ENCODE assay signal across 8 cellular contexts in the genomic region with DNA sequence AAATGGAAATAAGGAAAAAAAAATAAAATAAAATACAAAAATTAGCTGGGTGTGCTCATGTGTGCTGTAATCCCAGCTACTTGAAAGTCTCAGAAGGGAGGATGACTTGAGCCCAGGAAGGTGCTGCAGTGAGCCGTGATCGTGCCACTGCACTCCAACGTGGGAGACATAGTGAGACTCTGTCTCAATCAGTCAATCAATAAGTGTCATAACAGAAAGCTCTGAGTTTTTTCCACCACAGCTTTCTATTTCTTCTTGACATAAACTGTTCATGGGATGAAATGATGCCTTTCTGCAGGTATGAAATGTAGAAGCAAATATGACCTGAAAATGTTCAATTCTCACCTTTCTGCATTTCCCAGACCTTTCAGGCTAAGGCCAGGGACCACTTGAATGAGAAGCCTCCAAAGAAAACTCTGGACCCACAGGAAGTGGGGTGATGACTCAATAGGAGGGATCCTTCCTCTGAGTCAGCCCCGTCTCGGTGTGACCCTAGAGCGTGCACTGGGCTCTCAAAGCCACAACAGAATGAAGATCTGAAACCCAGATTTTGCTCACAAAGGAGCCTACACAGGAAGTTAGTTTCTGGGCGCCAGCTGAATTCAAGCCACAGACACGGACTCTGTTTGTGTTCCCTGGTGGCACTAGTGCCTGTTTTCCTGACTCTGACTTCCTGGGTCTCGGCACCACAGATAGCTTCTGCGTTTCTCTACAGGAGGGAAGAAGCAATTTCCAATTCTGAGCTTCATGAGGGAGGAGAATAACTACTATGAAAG.
A peak's percentile ranks its signal among the peaks of the same experiment; 100 is the strongest.
DNase-seq lines count a peak whose midpoint lies in the region; ATAC-seq and TF ChIP-seq lines count a peak whose summit lies in the region.

No MANE protein-coding gene starts in this region.

- ATAC-seq in HG02884 (IDR thresholded peaks at IDR 0.05; ENCODE audit: unreplicated experiment) (peak; percentile 99), sciatic nerve (peak; percentile 73)

- no peak overlapping the region for H4K8ac ChIP-seq in neuronal stem cell (ENCODE audit: low read depth, low read length)

- no peak overlapping the region for H2BK120ac ChIP-seq in neuronal stem cell (ENCODE audit: low read depth, low read length)

- no peak overlapping the region for H2BK5ac ChIP-seq in neuronal stem cell (ENCODE audit: low read length)

- H4K20me1 ChIP-seq in PC-9 (ENCODE audit: insufficient read depth): no peaks in the 10 kb centered on the region

- H3K4me1 ChIP-seq in PC-9 (replicated peaks; ENCODE audit: insufficient read depth): peaks cover 20% of the 10 kb centered on the region
- H3K4me1 ChIP-seq in neuronal stem cell (ENCODE audit: control insufficient read depth in 2 of 2, insufficient read depth in 1 of 2, low read depth in 1 of 2, low read length in 2 of 2): peaks cover 0 to 3% of the 10 kb centered on the region in 2 donors

- H3K36me3 ChIP-seq in PC-9 (ENCODE audit: low read depth) (no peaks in the 10 kb centered on the region), neuronal stem cell (replicated peaks in 1 of 2; ENCODE audit: control insufficient read depth in 2 of 2, insufficient read depth in 2 of 2, low read length in 2 of 2) (no peaks in the 10 kb centered on the region)

- no peak overlapping the region for H2BK12ac ChIP-seq in neuronal stem cell (ENCODE audit: low read length)

- H2AK5ac ChIP-seq in neuronal stem cell (ENCODE audit: low read depth, low read length): no peak overlapping the region

- no peaks in the 10 kb centered on the region for H3K79me1 ChIP-seq in neuronal stem cell (ENCODE audit: low read depth, low read length)

- no peak overlapping the region for H2BK15ac ChIP-seq in neuronal stem cell (ENCODE audit: low read length)

- H3K14ac ChIP-seq in neuronal stem cell (ENCODE audit: low read length): no peak overlapping the region

- POLR2A ChIA-PET in PC-9 (lab: Charles Lee; ENCODE audit: unreplicated experiment): interaction anchor here (0.6 kb wide), 2 partner anchors 37 to 97 kb away, joined by 4 to 5 read pairs; no protein-coding TSS in a partner anchor

- no peak overlapping the region for H3K4ac ChIP-seq in neuronal stem cell (ENCODE audit: low read length)

- H3K9me3 ChIP-seq in PC-9 (ENCODE audit: insufficient read depth, low read depth): no peaks in the 10 kb centered on the region
- peaks cover 2 to 8% of the 10 kb centered on the region in 2 donors for H3K9me3 ChIP-seq in neuronal stem cell (replicated peaks in 1 of 2; ENCODE audit: control insufficient read depth in 2 of 2, insufficient read depth in 1 of 2, low read depth in 1 of 2, low read length in 2 of 2)

- H3K9ac ChIP-seq in neuronal stem cell (ENCODE audit: low read depth, low read length, poor library complexity): no peak overlapping the region

- CTCF ChIA-PET in PC-9 (lab: Charles Lee): interaction anchor here (0.7 to 2.4 kb wide), 6 partner anchors 40 to 458 kb away, joined by 3 to 8 read pairs (median 4); no protein-coding TSS in a partner anchor

- no peaks in the 10 kb centered on the region; the same call in 1 of the 2 replicates for H3K9me2 ChIP-seq in PC-9 (ENCODE audit: insufficient read depth)

- WGBS in neuronal stem cell (ENCODE audit: extremely low coverage in 2 of 2, insufficient read length in 2 of 2, insufficient replicate concordance in 1 of 2), 2 donors: no CpG with 5 or more reads among the region's 10 CpGs

- H3K4me3 ChIP-seq in PC-9: 0 out of 2 replicates have a peak overlapping the region, but pooled peaks have one; percentile 2
- no peak overlapping the region for H3K4me3 ChIP-seq in neuronal stem cell (ENCODE audit: low read length in 2 of 2)

- H3K18ac ChIP-seq in neuronal stem cell (ENCODE audit: low read length): no peak overlapping the region

- in situ Hi-C loops in GM13976 (cut with MboI; ENCODE audit: low sequenced_read_pairs, unreplicated experiment): no loop called here

- no peak overlapping the region for H4K91ac ChIP-seq in neuronal stem cell (ENCODE audit: low read depth, low read length, poor library complexity)

- H3K4me2 ChIP-seq in PC-9 (peak overlapping the region; percentile 62), neuronal stem cell (ENCODE audit: insufficient read depth, low read length, poor library complexity, severe bottlenecking) (no peak overlapping the region)

- H3K27me3 ChIP-seq in PC-9 (ENCODE audit: insufficient read depth, low read depth): no peaks in the 10 kb centered on the region
- no peaks in the 10 kb centered on the region for H3K27me3 ChIP-seq in neuronal stem cell (ENCODE audit: control insufficient read depth in 3 of 3, insufficient read depth in 3 of 3, low read depth in 1 of 3, low read length in 3 of 3)

- no peaks in the 10 kb centered on the region for H3K79me2 ChIP-seq in PC-9 (ENCODE audit: low read depth)

- peak; percentile 67 for DNase-seq in GM13976 (ENCODE audit: low spot score)
- peak; percentile 69 to 86 for DNase-seq in PC-9
- peak; percentile 80 to 84 for DNase-seq in activated T-cell treated with anti-CD3 and anti-CD28 coated beads, Interleukin-2, amount 50 U/mL, for 48 hours
- peak; percentile 86 for DNase-seq in foreskin melanocyte
- DNase-seq in sciatic nerve (ENCODE audit: low spot score): peak; percentile 73
- no peak for DNase-seq in NCI-H2196 treated with DMSO at 0.1 percent for 48 hours (lab: John Stamatoyannopoulos, UW; ENCODE audit: unreplicated experiment)
- no peak for DNase-seq in neuronal stem cell (ENCODE audit: low spot score)

- H3K23ac ChIP-seq in neuronal stem cell (ENCODE audit: low read depth, low read length, poor library complexity): no peak overlapping the region

- H3F3A ChIP-seq in PC-9 (ENCODE audit: insufficient read depth, low read depth): peaks cover 9% of the 10 kb centered on the region; the same call in 1 of the 2 replicates

- H2AFZ ChIP-seq in PC-9 (peak overlapping the region; percentile 72), neuronal stem cell (ENCODE audit: low read length) (no peak overlapping the region)

- TF ChIP-seq CTCF in GM13976 (IDR thresholded peaks at IDR 0.05; ENCODE audit: borderline replicate concordance, control extremely low read depth, extremely low read depth, insufficient read depth, missing control alignments) (no peak), PC-9 (conservative IDR thresholded peaks at IDR 0.05) (no peak)

- no TSS peak for BruUV-seq in PC-9 (replicated peaks; lab: Mats Ljungman, UMichigan)

- intact Hi-C loops in PC-9 (cut with micrococcal nuclease; ENCODE audit: unreplicated experiment) (loop anchor here (1.0 to 2.0 kb wide), 3 partner anchors 41 to 199 kb away; partner anchors contain the start of gene ANKH), sciatic nerve (cut with DNase I) (no loop called here)

- H3K27ac ChIP-seq in PC-9: peak overlapping the region; percentile 73
- no peak overlapping the region for H3K27ac ChIP-seq in neuronal stem cell (replicated peaks; ENCODE audit: low read length)

Comparison
In these comparisons a context has a peak if more than half of its experiments do, and no peak if none do; other contexts are left out.
1. DNase-seq: peak in GM13976 (single experiment), PC-9 (2 of 2), activated T-cell treated with anti-CD3 and anti-CD28 coated beads, Interleukin-2, amount 50 U/mL, for 48 hours (2 of 2), foreskin melanocyte (single experiment) and sciatic nerve (single experiment); none in NCI-H2196 treated with DMSO at 0.1 percent for 48 hours (single experiment) and neuronal stem cell (single experiment).